Comparison of ENCODE assay signal across 14 cellular contexts in genomic region chr13:101455863-101456262, GRCh38. TPM values are rescaled to one million over a fixed set of nuclear protein-coding genes. Genes with fewer than 3 reads are reported as not detected.
DNase-seq lines count a peak whose midpoint lies in the region; ATAC-seq, FAIRE-seq and TF ChIP-seq lines count a peak whose summit lies in the region.
"Had no signal": no experiment of that assay in that cellular context is flagged by ENCODE, and none has a peak within 500 bp of the region (broad histone marks: within the 10 kb centered on the region; RNA-seq: fewer than 3 reads in every experiment).

No MANE protein-coding gene starts in this region.

- no peaks in the 10 kb centered on the region for H3K27me3 ChIP-seq in keratinocyte (ENCODE audit: control insufficient read depth, extremely low read depth, insufficient read depth, low read length)
- H3K27me3 ChIP-seq: body of pancreas had no signal

- DNase-seq in 8988T: peak; percentile 44
- DNase-seq in HT-29 (ENCODE audit: low spot score): peak; percentile 47
- peak; percentile 92 for DNase-seq in astrocyte of the spinal cord (ENCODE audit: low read depth, low spot score)
- peak; percentile 67 for DNase-seq in keratinocyte (ENCODE audit: low read depth, low spot score)
- DNase-seq in cerebellar nuclear complex (lab: John Stamatoyannopoulos, UW): no peak
- no peak for DNase-seq in posterior cingulate gyrus
- DNase-seq: activated CD8-positive, alpha-beta memory T cell treated with anti-CD3 and anti-CD28 coated beads, Interleukin-2, amount 10 ng/mL, durations not matched to agents 7 days and 5 days; body of pancreas; heart right ventricle; NCI-H2227 treated with DMSO at 0.1 percent for 48 hours; substantia nigra had no signal

- H2AFZ ChIP-seq in keratinocyte (ENCODE audit: control insufficient read depth, low read length): no peak overlapping the region

- no peaks in the 10 kb centered on the region for H3K9me1 ChIP-seq in keratinocyte (ENCODE audit: control insufficient read depth, extremely low read depth, insufficient read depth, low read length)

- no peak overlapping the region for H3K9ac ChIP-seq in keratinocyte (ENCODE audit: control insufficient read depth, extremely low read depth, insufficient read depth, low read length)

- no peaks in the 10 kb centered on the region for H3K79me2 ChIP-seq in keratinocyte (ENCODE audit: control insufficient read depth, insufficient read depth, low read length)

- H3K4me3 ChIP-seq in astrocyte of the spinal cord (ENCODE audit: low read depth, low read length) (no peak overlapping the region), keratinocyte (ENCODE audit: control insufficient read depth in 2 of 3, extremely low read depth in 1 of 3, insufficient read depth in 2 of 3, low read depth in 1 of 3, low read length in 3 of 3) (peak overlapping the region in 1 of 3 experiments; percentile 42)
- H3K4me3 ChIP-seq: body of pancreas, heart right ventricle had no signal

- peak overlapping the region; percentile 62 for H3K4me2 ChIP-seq in keratinocyte (ENCODE audit: control insufficient read depth, extremely low read depth, insufficient read depth, low read depth, low read length)

- H4K20me1 ChIP-seq in keratinocyte (ENCODE audit: control insufficient read depth, extremely low read depth, insufficient read depth, low read length): no peaks in the 10 kb centered on the region

- in situ Hi-C loops in astrocyte of the spinal cord (cut with HindIII; ENCODE audit: low sequenced_read_pairs): no loop called here

- peaks cover 47% of the 10 kb centered on the region for H3K4me1 ChIP-seq in keratinocyte (ENCODE audit: control insufficient read depth, extremely low read depth, insufficient read depth, low read length)
- H3K4me1 ChIP-seq: body of pancreas had no signal

- dilution Hi-C loops in keratinocyte (cut with MboI; ENCODE audit: extremely low pct_ligation_motif_present, low sequenced_read_pairs): no loop called here

- peak; percentile 84 for FAIRE-seq in keratinocyte (lab: Jason Lieb, UNC)
- FAIRE-seq: GM19239 had no signal

- intact Hi-C loops in posterior cingulate gyrus (cut with DNase I): no loop called here

- H3K36me3 ChIP-seq in keratinocyte (ENCODE audit: control insufficient read depth in 2 of 2, extremely low read depth in 1 of 2, insufficient read depth in 2 of 2, low read length in 2 of 2): peaks cover 0 to 1% of the 10 kb centered on the region in 2 experiments
- H3K36me3 ChIP-seq: heart right ventricle had no signal

- TF ChIP-seq CTCF in astrocyte of the spinal cord (IDR thresholded peaks at IDR 0.05; ENCODE audit: low read depth, low read length) (no peak), keratinocyte (optimal IDR thresholded peaks at IDR 0.05 in 1 of 3, IDR thresholded peaks at IDR 0.05 in 1 of 3, conservative IDR thresholded peaks at IDR 0.05 in 1 of 3; ENCODE audit: extremely low read depth in 1 of 3, insufficient read depth in 2 of 3, low read length in 3 of 3) (no peak)

- peaks cover 2% of the 10 kb centered on the region for H3K9me3 ChIP-seq in keratinocyte (ENCODE audit: control insufficient read depth, low read depth, low read length)
- H3K9me3 ChIP-seq: body of pancreas, heart right ventricle had no signal

- ATAC-seq in GM18909 (IDR thresholded peaks at IDR 0.05; ENCODE audit: poor library complexity, unreplicated experiment) (no peak), GM21390 (IDR thresholded peaks at IDR 0.05; ENCODE audit: unreplicated experiment) (no peak)
- ATAC-seq: activated CD8-positive, alpha-beta memory T cell treated with anti-CD3 and anti-CD28 coated beads, Interleukin-2, amount 10 ng/mL, durations not matched to agents 7 days and 5 days; body of pancreas had no signal

- H3K27ac ChIP-seq in keratinocyte (ENCODE audit: control insufficient read depth, insufficient read depth, low read length): peak overlapping the region; percentile 57
- H3K27ac ChIP-seq: body of pancreas, heart right ventricle had no signal

RNA-seq across cellular contexts. Expression of gene ITGBL1, which starts 3.4 kb away (rescaled TPM):
- total RNA-seq in HT-29 (2014; rRNA removed; shearing (Covaris generic)): not detected in 2 replicates
- 0.33 to 3.1 TPM (median 2.1 TPM) in 3 replicates for polyA plus RNA-seq in keratinocyte
- polyA plus RNA-seq in keratinocyte (2011; ENCODE audit: low read depth): 0.56 TPM
- polyA plus RNA-seq in keratinocyte (2011; cell fraction: cytosol; rRNA removed): 0.66 and 0.83 TPM in 2 replicates
- polyA plus RNA-seq in keratinocyte (2011; cell fraction: nucleus; rRNA removed): 0.89 and 1.7 TPM in 2 replicates
- polyA plus RNA-seq in keratinocyte (2012; ENCODE audit: low replicate concordance): 0.20 and 2.8 TPM in 2 replicates
- 0.53 to 2.2 TPM (median 0.92 TPM) in 3 replicates for polyA minus RNA-seq in keratinocyte
- polyA minus RNA-seq in keratinocyte (2011; cell fraction: cytosol; rRNA and poly(A)+ RNA removed): not detected
- polyA minus RNA-seq in keratinocyte (2011; cell fraction: nucleus; rRNA and poly(A)+ RNA removed): 2.2 and 2.7 TPM in 2 replicates

RNA-seq across cellular contexts. Expression of gene NALCN, which starts 39.6 kb away (rescaled TPM):
- not detected in 2 replicates for total RNA-seq in HT-29 (2014; rRNA removed; shearing (Covaris generic))
- polyA plus RNA-seq in keratinocyte: 0.07 to 0.16 TPM (median 0.12 TPM) in 3 replicates
- not detected for polyA plus RNA-seq in keratinocyte (2011; ENCODE audit: low read depth)
- 0.27 and 0.43 TPM in 2 replicates for polyA plus RNA-seq in keratinocyte (2011; cell fraction: cytosol; rRNA removed)
- 0.17 and 0.28 TPM in 2 replicates for polyA plus RNA-seq in keratinocyte (2011; cell fraction: nucleus; rRNA removed)
- polyA plus RNA-seq in keratinocyte (2012; ENCODE audit: low replicate concordance): 0.03 TPM in 1 of 2 replicates, not detected in the other
- 0.33 to 0.38 TPM in 2 of 3 replicates, not detected in the other for polyA minus RNA-seq in keratinocyte
- polyA minus RNA-seq in keratinocyte (2011; cell fraction: cytosol; rRNA and poly(A)+ RNA removed): not detected
- polyA minus RNA-seq in keratinocyte (2011; cell fraction: nucleus; rRNA and poly(A)+ RNA removed): 0.11 and 1.3 TPM in 2 replicates
- total RNA-seq: activated CD8-positive, alpha-beta memory T cell treated with anti-CD3 and anti-CD28 coated beads, Interleukin-2, amount 10 ng/mL, durations not matched to agents 7 days and 5 days had no signal

Comparison
In these comparisons a context has a peak if more than half of its experiments do, and no peak if none do; other contexts are left out.
1. DNase-seq: peak in 8988T (single experiment), HT-29 (single experiment), astrocyte of the spinal cord (single experiment) and keratinocyte (single experiment); none in cerebellar nuclear complex (0 of 2) and posterior cingulate gyrus (0 of 10).